ENCODE assay signal across 8 cellular contexts in the genomic region with DNA sequence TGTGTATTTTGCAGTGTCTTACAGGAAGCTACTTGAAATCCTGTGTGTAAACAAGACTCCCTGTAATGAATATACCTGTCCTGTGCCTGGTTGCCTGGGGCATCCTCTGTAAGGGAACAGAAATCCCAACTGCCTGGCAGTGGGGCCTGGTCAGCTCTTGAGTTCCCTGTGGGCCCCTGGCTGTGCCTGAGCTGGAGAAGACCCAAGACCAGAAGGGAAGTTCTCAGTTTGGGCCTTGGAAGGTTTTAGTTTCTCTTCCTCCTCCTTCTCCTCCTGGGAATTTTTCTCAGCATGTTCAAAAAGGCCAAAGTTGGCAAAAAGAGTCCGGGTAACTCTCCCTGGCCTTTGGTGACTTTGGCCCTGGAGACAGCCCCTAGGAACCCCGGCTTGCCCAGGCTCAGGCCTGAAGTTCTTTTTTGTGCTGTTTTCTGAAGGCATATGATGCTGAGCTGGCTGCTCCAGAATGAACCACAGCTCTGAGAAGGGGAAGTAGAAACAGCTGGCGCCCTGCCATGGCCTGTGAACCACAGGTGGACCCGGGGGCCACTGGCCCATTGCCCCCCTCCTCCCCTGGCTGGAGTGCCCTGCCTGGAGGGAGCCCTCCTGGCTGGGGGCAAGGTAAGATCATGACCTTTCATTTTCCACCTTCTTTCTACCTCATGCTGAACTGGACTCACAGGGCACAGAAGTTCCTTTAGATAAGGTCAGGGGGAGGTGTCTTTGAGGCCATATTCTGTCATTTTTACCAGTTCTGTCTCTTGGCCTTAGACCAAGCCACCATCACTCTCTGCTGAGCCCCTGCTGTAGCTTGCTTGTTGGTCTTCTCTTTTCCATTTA. TPM values are rescaled to one million over a fixed set of nuclear protein-coding genes. Genes with fewer than 3 reads are reported as not detected.
DNase-seq lines count a peak whose midpoint lies in the region; ATAC-seq and TF ChIP-seq lines count a peak whose summit lies in the region.

No MANE protein-coding gene starts in this region.

- peaks cover 15 to 70% (median 30%) of the 10 kb centered on the region in 3 donors for H3K4me1 ChIP-seq in esophagus squamous epithelium

- H3K9me3 ChIP-seq in esophagus squamous epithelium: no peaks in the 10 kb centered on the region

- DNase-seq in SKM-1 treated with dmso at 0.1 percent for 144 hours (lab: John Stamatoyannopoulos, UW; ENCODE audit: unreplicated experiment): peak; percentile 63
- DNase-seq in SKM-1 (lab: John Stamatoyannopoulos, UW; ENCODE audit: unreplicated experiment): no peak
- DNase-seq in NCI-H69 (lab: John Stamatoyannopoulos, UW): peak; percentile 59
- DNase-seq in esophagus squamous epithelium (lab: John Stamatoyannopoulos, UW): peak; percentile 26
- peak; percentile 35 for DNase-seq in stimulated activated naive CD8-positive, alpha-beta T cell treated with anti-CD3 and anti-CD28 coated beads, Interleukin-15, Interleukin-2, amounts not matched to agents 100 U/mL and 50 U/mL, for 24 hours
- DNase-seq in NCI-H748 (lab: John Stamatoyannopoulos, UW; ENCODE audit: unreplicated experiment): no peak
- no peak for DNase-seq in NCI-H187 (lab: John Stamatoyannopoulos, UW)

- H3K27me3 ChIP-seq in esophagus squamous epithelium: no peaks in the 10 kb centered on the region

- WGBS in esophagus squamous epithelium, 2 donors: 13 to 15% methylated on average over 3 of the region's 4 CpGs

- ATAC-seq in HG02678 (IDR thresholded peaks at IDR 0.05; ENCODE audit: unreplicated experiment): peak; percentile 64
- ATAC-seq in stimulated activated naive CD8-positive, alpha-beta T cell treated with anti-CD3 and anti-CD28 coated beads, Interleukin-15, Interleukin-2, amounts not matched to agents 100 U/mL and 50 U/mL, for 24 hours: peak; percentile 45

- H3K4me3 ChIP-seq in esophagus squamous epithelium: no peak overlapping the region

- no peak for TF ChIP-seq POLR2A in esophagus squamous epithelium (IDR thresholded peaks at IDR 0.05)

- H3K36me3 ChIP-seq in esophagus squamous epithelium: peaks cover 0 to 9% (median 0%) of the 10 kb centered on the region in 3 donors

- intact Hi-C loops in esophagus squamous epithelium (cut with DNase I): no loop called here

- peak overlapping the region; percentile 34 to 68 (median 50) for H3K27ac ChIP-seq in esophagus squamous epithelium

- no peak for TF ChIP-seq CTCF in esophagus squamous epithelium (IDR thresholded peaks at IDR 0.05)

RNA-seq across cellular contexts. Expression of a gene that starts 5.8 kb away (rescaled TPM):
- total RNA-seq in esophagus squamous epithelium: 1 to 10 TPM; 3.2 to 6.5 (median 6.2) TPM

RNA-seq across cellular contexts. Expression of a gene that starts 29.3 kb away (rescaled TPM):
- total RNA-seq in esophagus squamous epithelium: 100 to 1,000 TPM; 151 to 210 (median 185) TPM

RNA-seq across cellular contexts. Expression of a gene that starts 40.7 kb away (rescaled TPM):
- not detected for total RNA-seq in esophagus squamous epithelium

Comparison
In these comparisons a context has a peak if more than half of its experiments do, and no peak if none do; other contexts are left out.
1. DNase-seq: peak in SKM-1 treated with dmso at 0.1 percent for 144 hours (single experiment), NCI-H69 (single experiment), esophagus squamous epithelium (single experiment) and stimulated activated naive CD8-positive, alpha-beta T cell treated with anti-CD3 and anti-CD28 coated beads, Interleukin-15, Interleukin-2, amounts not matched to agents 100 U/mL and 50 U/mL, for 24 hours (single experiment); none in SKM-1 (single experiment), NCI-H748 (single experiment) and NCI-H187 (0 of 2).